ENCODE assay signal across 10 cellular contexts in genomic region chr11:328516-329100, GRCh38. TPM values are rescaled to one million over a fixed set of nuclear protein-coding genes. Genes with fewer than 3 reads are reported as not detected.
DNase-seq lines count a peak whose midpoint lies in the region; ATAC-seq, FAIRE-seq and TF ChIP-seq lines count a peak whose summit lies in the region.
"Not testable (repeated sequence)": the region's sequence is repeated elsewhere in the genome, so short reads cannot be mapped to it uniquely, and the experiment has no call there.
"Had no signal": no experiment of that assay in that cellular context is flagged by ENCODE, and none has a peak within 500 bp of the region (broad histone marks: within the 10 kb centered on the region; RNA-seq: fewer than 3 reads in every experiment).

No MANE protein-coding gene starts in this region.

- not testable (repeated sequence) for TF ChIP-seq EP300 in HepG2 (IDR thresholded peaks at IDR 0.05; ENCODE audit: low read depth in 2 of 2, low read length in 2 of 2); HepG2 (CRISPR knock-in tag; IDR thresholded peaks at IDR 0.05; ENCODE audit: borderline replicate concordance)

- CTCF ChIA-PET in Caco-2 (lab: Charles Lee), result interaction anchor here (0.6 to 1.0 kb wide), 3 partner anchors 15 to 216 kb away, joined by 3 to 6 read pairs (median 3); no protein-coding TSS in a partner anchor
- CTCF ChIA-PET in activated CD8-positive, alpha-beta T cell treated with anti-CD3 and anti-CD28 coated beads for 36 hours (lab: Charles Lee), result interaction anchor here (1.3 to 2.8 kb wide), 5 partner anchors 11 to 26 kb away, joined by 5 to 15 read pairs (median 5); no protein-coding TSS in a partner anchor
- CTCF ChIA-PET in activated naive CD4-positive, alpha-beta T cell treated with anti-CD3 and anti-CD28 coated beads for 36 hours (lab: Charles Lee), result interaction anchor here (1.8 to 2.4 kb wide), 2 partner anchors 20 to 27 kb away, joined by 8 to 13 read pairs; no protein-coding TSS in a partner anchor
- CTCF ChIA-PET in HepG2 (lab: Yijun Ruan, JAX; ENCODE audit: low intra/inter-chr PET ratio, low total read pairs), result not testable (repeated sequence)

- peaks cover 14% of the 10 kb centered on the region for H3K36me3 Mint-ChIP-seq in Caco-2 (ENCODE audit: insufficient read depth, unreplicated experiment)
- H3K36me3 Mint-ChIP-seq in activated CD8-positive, alpha-beta T cell treated with anti-CD3 and anti-CD28 coated beads for 36 hours (ENCODE audit: low read depth); activated naive CD4-positive, alpha-beta T cell treated with anti-CD3 and anti-CD28 coated beads for 36 hours (ENCODE audit: low read depth); chondrocyte (ENCODE audit: low read depth): not testable (repeated sequence)

- not testable (repeated sequence) for TF ChIP-seq POLR2A in HepG2 (IDR thresholded peaks at IDR 0.05; ENCODE audit: insufficient read depth in 1 of 2, low read depth in 2 of 2, low read length in 2 of 2); vagina (IDR thresholded peaks at IDR 0.05)

- not testable (repeated sequence) for H3K36me3 ChIP-seq in Caco-2 (ENCODE audit: control insufficient read depth, insufficient read depth, low read length); SK-N-MC (ENCODE audit: insufficient read depth, low read length); HepG2 (replicated peaks in 1 of 2; ENCODE audit: control insufficient read depth in 1 of 2, insufficient read depth in 2 of 2, low read length in 2 of 2); vagina

- peaks cover 15% of the 10 kb centered on the region; the same call in 1 of the 2 replicates for H3K4me1 ChIP-seq in Caco-2
- H3K4me1 ChIP-seq in HepG2 (ENCODE audit: insufficient read depth, low read length), result peaks cover 63% of the 10 kb centered on the region
- H3K4me1 ChIP-seq in vagina, result peaks cover 40% of the 10 kb centered on the region

- H3K79me2 ChIP-seq in HepG2 (ENCODE audit: insufficient read depth, low read length), result not testable (repeated sequence)

- WGBS in HepG2 (ENCODE audit: low lambda C conversion rate), result 94% methylated on average over 15 of the region's 15 CpGs

- not testable (repeated sequence) for ATAC-seq in activated CD8-positive, alpha-beta T cell treated with anti-CD3 and anti-CD28 coated beads for 36 hours; HepG2; sciatic nerve

- peak overlapping the region; percentile 68 for H3K4me2 ChIP-seq in HepG2 (ENCODE audit: low read depth, low read length)

- peaks cover 10% of the 10 kb centered on the region; the same call in 1 of the 2 replicates for H3K9me3 ChIP-seq in Caco-2
- H3K9me3 ChIP-seq in SK-N-MC (ENCODE audit: low read depth, low read length); HepG2 (ENCODE audit: low read length); vagina: not testable (repeated sequence)

- BruUV-seq in Caco-2 (replicated peaks; lab: Mats Ljungman, UMichigan) (TSS peak; percentile 83), HepG2 (replicated peaks; lab: Mats Ljungman, UMichigan) (TSS peak; percentile 80)

- POLR2A ChIA-PET in Caco-2 (lab: Charles Lee), result not testable (repeated sequence)
- POLR2A ChIA-PET in activated CD8-positive, alpha-beta T cell treated with anti-CD3 and anti-CD28 coated beads for 36 hours (lab: Charles Lee), result interaction anchor here (1.7 to 5.8 kb wide), 6 partner anchors 8 to 27 kb away, joined by 8 to 41 read pairs (median 20); partner anchors contain the start of gene IFITM3
- POLR2A ChIA-PET in HepG2 (lab: Yijun Ruan, JAX), result interaction anchor here (1.0 to 3.8 kb wide), 8 partner anchors 9 to 121 kb away, joined by 3 to 74 read pairs (median 6); partner anchors contain the start of genes BET1L, IFITM2 and RIC8A

- not testable (repeated sequence) for H3K27me3 Mint-ChIP-seq in Caco-2 (ENCODE audit: insufficient read depth, unreplicated experiment); activated CD8-positive, alpha-beta T cell treated with anti-CD3 and anti-CD28 coated beads for 36 hours; activated naive CD4-positive, alpha-beta T cell treated with anti-CD3 and anti-CD28 coated beads for 36 hours (ENCODE audit: low read depth); chondrocyte (ENCODE audit: low read depth)

- H3K4me3 Mint-ChIP-seq in Caco-2 (ENCODE audit: unreplicated experiment); chondrocyte (ENCODE audit: unreplicated experiment): not testable (repeated sequence)
- peak overlapping the region; percentile 70 for H3K4me3 Mint-ChIP-seq in activated CD8-positive, alpha-beta T cell treated with anti-CD3 and anti-CD28 coated beads for 36 hours
- peak overlapping the region; percentile 69 for H3K4me3 Mint-ChIP-seq in activated naive CD4-positive, alpha-beta T cell treated with anti-CD3 and anti-CD28 coated beads for 36 hours

- H3K4me1 Mint-ChIP-seq in Caco-2 (ENCODE audit: low read depth, unreplicated experiment), result peaks cover 13% of the 10 kb centered on the region
- peaks cover 75% of the 10 kb centered on the region for H3K4me1 Mint-ChIP-seq in activated CD8-positive, alpha-beta T cell treated with anti-CD3 and anti-CD28 coated beads for 36 hours (ENCODE audit: low read depth)
- peaks cover 70% of the 10 kb centered on the region for H3K4me1 Mint-ChIP-seq in activated naive CD4-positive, alpha-beta T cell treated with anti-CD3 and anti-CD28 coated beads for 36 hours (ENCODE audit: low read depth)
- not testable (repeated sequence) for H3K4me1 Mint-ChIP-seq in chondrocyte (ENCODE audit: low read depth)

- not testable (repeated sequence) for H4K20me1 ChIP-seq in HepG2 (ENCODE audit: insufficient read depth, low read length)

- not testable (repeated sequence) for H3K9ac ChIP-seq in SK-N-MC (ENCODE audit: insufficient read length)
- peak overlapping the region; percentile 72 for H3K9ac ChIP-seq in HepG2 (ENCODE audit: insufficient read depth, low read depth, low read length)

- DNase-seq in Caco-2; SK-N-MC (ENCODE audit: low read depth, low spot score); activated CD8-positive, alpha-beta T cell treated with anti-CD3 and anti-CD28 coated beads for 36 hours; activated naive CD4-positive, alpha-beta T cell treated with anti-CD3 and anti-CD28 coated beads for 36 hours; HepG2 (ENCODE audit: low spot score); vagina (ENCODE audit: extremely low spot score in 2 of 2): not testable (repeated sequence)
- peak; percentile 9 for DNase-seq in chondrocyte (ENCODE audit: low spot score)
- peak; percentile 45 for DNase-seq in sciatic nerve (ENCODE audit: low spot score)

- not testable (repeated sequence) for H2AFZ ChIP-seq in HepG2 (ENCODE audit: low read length)

- FAIRE-seq in HepG2 (lab: Jason Lieb, UNC), result not testable (repeated sequence)

- intact Hi-C loops in Caco-2 (cut with micrococcal nuclease; ENCODE audit: unreplicated experiment); activated CD8-positive, alpha-beta T cell treated with anti-CD3 and anti-CD28 coated beads for 36 hours (cut with micrococcal nuclease); sciatic nerve (cut with DNase I); vagina (cut with DNase I): not testable (repeated sequence)
- intact Hi-C loops in activated naive CD4-positive, alpha-beta T cell treated with anti-CD3 and anti-CD28 coated beads for 36 hours (cut with micrococcal nuclease), result loop anchor here (1.0 kb wide), 1 partner anchor 27 kb away; no protein-coding TSS in a partner anchor
- intact Hi-C loops in HepG2 (cut with micrococcal nuclease; ENCODE audit: unreplicated experiment), result loop anchor here (2.0 kb wide), 1 partner anchor 24 kb away; no protein-coding TSS in a partner anchor

- peak overlapping the region; percentile 61; the same call in 1 of the 2 replicates for H3K27ac ChIP-seq in SK-N-MC
- H3K27ac ChIP-seq in HepG2 (ENCODE audit: extremely low read length, insufficient read depth, low read length), result peak overlapping the region; percentile 78
- H3K27ac ChIP-seq in vagina, result peak overlapping the region; percentile 93

- in situ Hi-C loops in HepG2 (cut with HindIII; ENCODE audit: extremely low pct_ligation_motif_present, low pct_unique_long_range_greater_than_20kb), result not testable (repeated sequence)

- peak overlapping the region; percentile 82 for H3K27ac Mint-ChIP-seq in Caco-2 (ENCODE audit: unreplicated experiment)
- peak overlapping the region; percentile 89 for H3K27ac Mint-ChIP-seq in activated CD8-positive, alpha-beta T cell treated with anti-CD3 and anti-CD28 coated beads for 36 hours
- H3K27ac Mint-ChIP-seq in activated naive CD4-positive, alpha-beta T cell treated with anti-CD3 and anti-CD28 coated beads for 36 hours; chondrocyte (ENCODE audit: unreplicated experiment): not testable (repeated sequence)

- TF ChIP-seq RAD21 in HepG2 (CRISPR knock-in tag; IDR thresholded peaks at IDR 0.05), result not testable (repeated sequence)

- TF ChIP-seq CTCF in Caco-2 (IDR thresholded peaks at IDR 0.05; ENCODE audit: insufficient read depth in 1 of 2, low read depth in 1 of 2, low read length in 1 of 2, severe bottlenecking in 1 of 2, unreplicated experiment in 1 of 2); activated CD8-positive, alpha-beta T cell treated with anti-CD3 and anti-CD28 coated beads for 36 hours (IDR thresholded peaks at IDR 0.05); chondrocyte (IDR thresholded peaks at IDR 0.05); HepG2 (CRISPR knock-in tag; IDR thresholded peaks at IDR 0.05); vagina (IDR thresholded peaks at IDR 0.05): not testable (repeated sequence)

- not testable (repeated sequence) for H3K27me3 ChIP-seq in Caco-2 (replicated peaks; ENCODE audit: control insufficient read depth, insufficient read depth, low read length); HepG2 (ENCODE audit: control insufficient read depth in 1 of 2, insufficient read depth in 2 of 2, low read length in 2 of 2); vagina

- not testable (repeated sequence) for H3K9me3 Mint-ChIP-seq in Caco-2 (ENCODE audit: unreplicated experiment); activated CD8-positive, alpha-beta T cell treated with anti-CD3 and anti-CD28 coated beads for 36 hours; activated naive CD4-positive, alpha-beta T cell treated with anti-CD3 and anti-CD28 coated beads for 36 hours; chondrocyte (ENCODE audit: low read depth)

- H3K4me3 ChIP-seq in Caco-2 (ENCODE audit: low read depth, low read length); SK-N-MC; HepG2 (replicated peaks in 1 of 3; ENCODE audit: insufficient read depth in 1 of 3, low read depth in 2 of 3, low read length in 3 of 3); vagina: not testable (repeated sequence)

RNA-seq across cellular contexts. Expression of gene IFITM3, which starts 7.9 kb away (rescaled TPM):
- total RNA-seq in Caco-2 (2022) (6.9 and 12.4 TPM in 2 replicates), chondrocyte (377 to 394 TPM (median 392 TPM) in 3 replicates), HepG2 (2016; rRNA removed; fragmentation: Illumina TruSeq; extraction: Trizol) (30.0 and 52.6 TPM in 2 replicates), sciatic nerve (1,044 TPM), vagina (908 TPM)
- 10 to 100 TPM; 52.8 to 58.0 TPM for total RNA-seq in activated CD8-positive, alpha-beta T cell treated with anti-CD3 and anti-CD28 coated beads for 36 hours
- 10 to 100 TPM; 54.5 to 56.6 TPM for total RNA-seq in activated naive CD4-positive, alpha-beta T cell treated with anti-CD3 and anti-CD28 coated beads for 36 hours
- 16.1 and 19.2 TPM in 2 replicates for total RNA-seq in HepG2 (2016; cell fraction: cytosol; rRNA removed; fragmentation: Illumina TruSeq; extraction: Trizol; ENCODE audit: low read depth)
- total RNA-seq in HepG2 (2016; cell fraction: insoluble cytoplasmic fraction; rRNA removed; fragmentation: Illumina TruSeq; extraction: Trizol), result 27.9 and 45.1 TPM in 2 replicates
- 15.2 and 16.4 TPM in 2 replicates for total RNA-seq in HepG2 (2016; cell fraction: membrane; rRNA removed; fragmentation: Illumina TruSeq; extraction: Trizol)
- 36.7 and 42.1 TPM in 2 replicates for total RNA-seq in HepG2 (2016; cell fraction: nucleus; rRNA removed; fragmentation: Illumina TruSeq; extraction: Trizol)
- 163 and 182 TPM in 2 replicates for polyA plus RNA-seq in HepG2 (2011; rRNA removed)
- polyA plus RNA-seq in HepG2 (2011; cell fraction: cytosol; rRNA removed), result 316 and 459 TPM in 2 replicates
- polyA plus RNA-seq in HepG2 (2011; cell fraction: nucleus; rRNA removed), result 94.3 and 120 TPM in 2 replicates
- 183 and 441 TPM in 2 replicates for polyA plus RNA-seq in HepG2 (2012)
- 87.8 and 96.5 TPM in 2 replicates for polyA plus RNA-seq in HepG2 (2016; cell fraction: cytosol; fragmentation: Illumina TruSeq; extraction: Trizol; ENCODE audit: low read depth)
- polyA plus RNA-seq in HepG2 (2016; cell fraction: insoluble cytoplasmic fraction; fragmentation: Illumina TruSeq; extraction: Trizol; ENCODE audit: low read depth), result 109 and 136 TPM in 2 replicates
- 64.1 and 65.9 TPM in 2 replicates for polyA plus RNA-seq in HepG2 (2016; cell fraction: membrane; fragmentation: Illumina TruSeq; extraction: Trizol; ENCODE audit: low read depth)
- polyA plus RNA-seq in HepG2 (2016; cell fraction: nucleus; fragmentation: Illumina TruSeq; extraction: Trizol; ENCODE audit: insufficient read depth, low read depth), result 219 and 229 TPM in 2 replicates
- polyA minus RNA-seq in HepG2 (2011; rRNA and poly(A)+ RNA removed; ENCODE audit: low replicate concordance), result 405 and 668 TPM in 2 replicates
- 180 and 184 TPM in 2 replicates for polyA minus RNA-seq in HepG2 (2011; cell fraction: cytosol; rRNA and poly(A)+ RNA removed)
- polyA minus RNA-seq in HepG2 (2011; cell fraction: nucleus; rRNA and poly(A)+ RNA removed), result 31.3 and 46.7 TPM in 2 replicates

RNA-seq across cellular contexts. Expression of gene IFITM1, which starts 14.8 kb away (rescaled TPM):
- total RNA-seq in Caco-2 (2022), result 3.0 and 3.2 TPM in 2 replicates
- 100 to 1,000 TPM; 296 to 304 TPM for total RNA-seq in activated CD8-positive, alpha-beta T cell treated with anti-CD3 and anti-CD28 coated beads for 36 hours
- 100 to 1,000 TPM; 359 to 378 TPM for total RNA-seq in activated naive CD4-positive, alpha-beta T cell treated with anti-CD3 and anti-CD28 coated beads for 36 hours
- total RNA-seq in chondrocyte, result 1.0 to 3.3 TPM (median 1.6 TPM) in 3 replicates
- 0.38 TPM in 1 of 2 replicates, not detected in the other for total RNA-seq in HepG2 (2016; rRNA removed; fragmentation: Illumina TruSeq; extraction: Trizol)
- not detected in 2 replicates for total RNA-seq in HepG2 (2016; cell fraction: cytosol; rRNA removed; fragmentation: Illumina TruSeq; extraction: Trizol; ENCODE audit: low read depth)
- total RNA-seq in HepG2 (2016; cell fraction: insoluble cytoplasmic fraction; rRNA removed; fragmentation: Illumina TruSeq; extraction: Trizol), result 0.24 TPM in 1 of 2 replicates, not detected in the other
- 0.34 TPM in 1 of 2 replicates, not detected in the other for total RNA-seq in HepG2 (2016; cell fraction: membrane; rRNA removed; fragmentation: Illumina TruSeq; extraction: Trizol)
- total RNA-seq in HepG2 (2016; cell fraction: nucleus; rRNA removed; fragmentation: Illumina TruSeq; extraction: Trizol), result not detected in 2 replicates
- polyA plus RNA-seq in HepG2 (2011; rRNA removed), result 11.1 and 18.7 TPM in 2 replicates
- 15.6 and 17.2 TPM in 2 replicates for polyA plus RNA-seq in HepG2 (2011; cell fraction: cytosol; rRNA removed)
- polyA plus RNA-seq in HepG2 (2011; cell fraction: nucleus; rRNA removed), result 4.5 and 6.7 TPM in 2 replicates
- 5.0 and 18.1 TPM in 2 replicates for polyA plus RNA-seq in HepG2 (2012)
- polyA plus RNA-seq in HepG2 (2016; cell fraction: cytosol; fragmentation: Illumina TruSeq; extraction: Trizol; ENCODE audit: low read depth), result 0.40 and 0.62 TPM in 2 replicates
- not detected in 2 replicates for polyA plus RNA-seq in HepG2 (2016; cell fraction: insoluble cytoplasmic fraction; fragmentation: Illumina TruSeq; extraction: Trizol; ENCODE audit: low read depth)
- polyA plus RNA-seq in HepG2 (2016; cell fraction: membrane; fragmentation: Illumina TruSeq; extraction: Trizol; ENCODE audit: low read depth), result 0.41 TPM in 1 of 2 replicates, not detected in the other
- polyA plus RNA-seq in HepG2 (2016; cell fraction: nucleus; fragmentation: Illumina TruSeq; extraction: Trizol; ENCODE audit: insufficient read depth, low read depth), result 0.85 and 1.3 TPM in 2 replicates
- polyA minus RNA-seq in HepG2 (2011; rRNA and poly(A)+ RNA removed; ENCODE audit: low replicate concordance), result 15.4 and 536 TPM in 2 replicates
- polyA minus RNA-seq in HepG2 (2011; cell fraction: cytosol; rRNA and poly(A)+ RNA removed), result 4.5 and 5.8 TPM in 2 replicates
- polyA minus RNA-seq in HepG2 (2011; cell fraction: nucleus; rRNA and poly(A)+ RNA removed), result 1.5 and 2.7 TPM in 2 replicates
- total RNA-seq in sciatic nerve, result 344 TPM
- total RNA-seq in vagina, result 379 TPM

RNA-seq across cellular contexts. Expression of gene IFITM2, which starts 21.0 kb away (rescaled TPM):
- 7.0 and 7.3 TPM in 2 replicates for total RNA-seq in Caco-2 (2022)
- total RNA-seq in activated CD8-positive, alpha-beta T cell treated with anti-CD3 and anti-CD28 coated beads for 36 hours, result 100 to 1,000 TPM; 540 to 549 TPM
- total RNA-seq in activated naive CD4-positive, alpha-beta T cell treated with anti-CD3 and anti-CD28 coated beads for 36 hours, result 100 to 1,000 TPM; 760 to 802 TPM
- total RNA-seq in chondrocyte, result 100 to 109 TPM (median 107 TPM) in 3 replicates
- total RNA-seq in HepG2 (2016; rRNA removed; fragmentation: Illumina TruSeq; extraction: Trizol), result 10.4 and 13.8 TPM in 2 replicates
- 4.6 and 5.5 TPM in 2 replicates for total RNA-seq in HepG2 (2016; cell fraction: cytosol; rRNA removed; fragmentation: Illumina TruSeq; extraction: Trizol; ENCODE audit: low read depth)
- total RNA-seq in HepG2 (2016; cell fraction: insoluble cytoplasmic fraction; rRNA removed; fragmentation: Illumina TruSeq; extraction: Trizol), result 11.6 and 12.1 TPM in 2 replicates
- 5.2 and 7.6 TPM in 2 replicates for total RNA-seq in HepG2 (2016; cell fraction: membrane; rRNA removed; fragmentation: Illumina TruSeq; extraction: Trizol)
- total RNA-seq in HepG2 (2016; cell fraction: nucleus; rRNA removed; fragmentation: Illumina TruSeq; extraction: Trizol), result 6.0 and 9.0 TPM in 2 replicates
- 267 and 289 TPM in 2 replicates for polyA plus RNA-seq in HepG2 (2011; rRNA removed)
- 371 and 454 TPM in 2 replicates for polyA plus RNA-seq in HepG2 (2011; cell fraction: cytosol; rRNA removed)
- 88.0 and 115 TPM in 2 replicates for polyA plus RNA-seq in HepG2 (2011; cell fraction: nucleus; rRNA removed)
- polyA plus RNA-seq in HepG2 (2012), result 111 and 258 TPM in 2 replicates
- 23.4 and 27.5 TPM in 2 replicates for polyA plus RNA-seq in HepG2 (2016; cell fraction: cytosol; fragmentation: Illumina TruSeq; extraction: Trizol; ENCODE audit: low read depth)
- 52.2 and 56.6 TPM in 2 replicates for polyA plus RNA-seq in HepG2 (2016; cell fraction: insoluble cytoplasmic fraction; fragmentation: Illumina TruSeq; extraction: Trizol; ENCODE audit: low read depth)
- polyA plus RNA-seq in HepG2 (2016; cell fraction: membrane; fragmentation: Illumina TruSeq; extraction: Trizol; ENCODE audit: low read depth), result 26.5 and 30.4 TPM in 2 replicates
- polyA plus RNA-seq in HepG2 (2016; cell fraction: nucleus; fragmentation: Illumina TruSeq; extraction: Trizol; ENCODE audit: insufficient read depth, low read depth), result 46.2 and 58.7 TPM in 2 replicates
- 409 and 521 TPM in 2 replicates for polyA minus RNA-seq in HepG2 (2011; rRNA and poly(A)+ RNA removed; ENCODE audit: low replicate concordance)
- 52.0 and 52.6 TPM in 2 replicates for polyA minus RNA-seq in HepG2 (2011; cell fraction: cytosol; rRNA and poly(A)+ RNA removed)
- 21.9 and 27.4 TPM in 2 replicates for polyA minus RNA-seq in HepG2 (2011; cell fraction: nucleus; rRNA and poly(A)+ RNA removed)
- 853 TPM for total RNA-seq in sciatic nerve
- total RNA-seq in vagina, result 780 TPM

RNA-seq across cellular contexts. Expression of gene IFITM5, which starts 29.3 kb away (rescaled TPM):
- not detected in 2 replicates for total RNA-seq in Caco-2 (2022)
- total RNA-seq in activated CD8-positive, alpha-beta T cell treated with anti-CD3 and anti-CD28 coated beads for 36 hours, result not detected
- total RNA-seq in activated naive CD4-positive, alpha-beta T cell treated with anti-CD3 and anti-CD28 coated beads for 36 hours, result not detected
- total RNA-seq in chondrocyte, result not detected in 3 replicates
- total RNA-seq in HepG2 (2016; rRNA removed; fragmentation: Illumina TruSeq; extraction: Trizol), result not detected in 2 replicates
- not detected in 2 replicates for total RNA-seq in HepG2 (2016; cell fraction: cytosol; rRNA removed; fragmentation: Illumina TruSeq; extraction: Trizol; ENCODE audit: low read depth)
- not detected in 2 replicates for total RNA-seq in HepG2 (2016; cell fraction: insoluble cytoplasmic fraction; rRNA removed; fragmentation: Illumina TruSeq; extraction: Trizol)
- not detected in 2 replicates for total RNA-seq in HepG2 (2016; cell fraction: membrane; rRNA removed; fragmentation: Illumina TruSeq; extraction: Trizol)
- total RNA-seq in HepG2 (2016; cell fraction: nucleus; rRNA removed; fragmentation: Illumina TruSeq; extraction: Trizol), result not detected in 2 replicates
- polyA plus RNA-seq in HepG2 (2011; rRNA removed), result not detected in 2 replicates
- not detected in 2 replicates for polyA plus RNA-seq in HepG2 (2011; cell fraction: cytosol; rRNA removed)
- polyA plus RNA-seq in HepG2 (2011; cell fraction: nucleus; rRNA removed), result not detected in 2 replicates
- polyA plus RNA-seq in HepG2 (2012), result not detected in 2 replicates
- not detected in 2 replicates for polyA plus RNA-seq in HepG2 (2016; cell fraction: cytosol; fragmentation: Illumina TruSeq; extraction: Trizol; ENCODE audit: low read depth)
- polyA plus RNA-seq in HepG2 (2016; cell fraction: insoluble cytoplasmic fraction; fragmentation: Illumina TruSeq; extraction: Trizol; ENCODE audit: low read depth), result not detected in 2 replicates
- polyA plus RNA-seq in HepG2 (2016; cell fraction: membrane; fragmentation: Illumina TruSeq; extraction: Trizol; ENCODE audit: low read depth), result not detected in 2 replicates
- not detected in 2 replicates for polyA plus RNA-seq in HepG2 (2016; cell fraction: nucleus; fragmentation: Illumina TruSeq; extraction: Trizol; ENCODE audit: insufficient read depth, low read depth)
- not detected in 2 replicates for polyA minus RNA-seq in HepG2 (2011; rRNA and poly(A)+ RNA removed; ENCODE audit: low replicate concordance)
- not detected in 2 replicates for polyA minus RNA-seq in HepG2 (2011; cell fraction: cytosol; rRNA and poly(A)+ RNA removed)
- polyA minus RNA-seq in HepG2 (2011; cell fraction: nucleus; rRNA and poly(A)+ RNA removed), result not detected in 2 replicates
- not detected for total RNA-seq in sciatic nerve
- not detected for total RNA-seq in vagina
- total RNA-seq: G401, MCF 10A had no signal

RNA-seq across cellular contexts. Expression of gene PGGHG, which starts 39.7 kb away (rescaled TPM):
- 59.6 and 66.5 TPM in 2 replicates for total RNA-seq in Caco-2 (2022)
- total RNA-seq in activated CD8-positive, alpha-beta T cell treated with anti-CD3 and anti-CD28 coated beads for 36 hours, result 100 to 1,000 TPM; 298 to 308 TPM
- total RNA-seq in activated naive CD4-positive, alpha-beta T cell treated with anti-CD3 and anti-CD28 coated beads for 36 hours, result 100 to 1,000 TPM in 1 of 2 experiments, 10 to 100 TPM in 1; 99.6 to 101 TPM
- total RNA-seq in chondrocyte, result 35.6 to 49.5 TPM (median 49.4 TPM) in 3 replicates
- total RNA-seq in HepG2 (2016; rRNA removed; fragmentation: Illumina TruSeq; extraction: Trizol), result 1.5 and 5.9 TPM in 2 replicates
- 0.51 and 0.79 TPM in 2 replicates for total RNA-seq in HepG2 (2016; cell fraction: cytosol; rRNA removed; fragmentation: Illumina TruSeq; extraction: Trizol; ENCODE audit: low read depth)
- 1.7 and 6.0 TPM in 2 replicates for total RNA-seq in HepG2 (2016; cell fraction: insoluble cytoplasmic fraction; rRNA removed; fragmentation: Illumina TruSeq; extraction: Trizol)
- total RNA-seq in HepG2 (2016; cell fraction: membrane; rRNA removed; fragmentation: Illumina TruSeq; extraction: Trizol), result 0.96 and 1.2 TPM in 2 replicates
- total RNA-seq in HepG2 (2016; cell fraction: nucleus; rRNA removed; fragmentation: Illumina TruSeq; extraction: Trizol), result 6.6 and 7.9 TPM in 2 replicates
- 14.8 and 17.4 TPM in 2 replicates for polyA plus RNA-seq in HepG2 (2011; rRNA removed)
- 2.8 and 4.0 TPM in 2 replicates for polyA plus RNA-seq in HepG2 (2011; cell fraction: cytosol; rRNA removed)
- polyA plus RNA-seq in HepG2 (2011; cell fraction: nucleus; rRNA removed), result 254 and 355 TPM in 2 replicates
- polyA plus RNA-seq in HepG2 (2012), result 11.4 and 16.7 TPM in 2 replicates
- 0.29 and 0.37 TPM in 2 replicates for polyA plus RNA-seq in HepG2 (2016; cell fraction: cytosol; fragmentation: Illumina TruSeq; extraction: Trizol; ENCODE audit: low read depth)
- 1.6 and 2.4 TPM in 2 replicates for polyA plus RNA-seq in HepG2 (2016; cell fraction: insoluble cytoplasmic fraction; fragmentation: Illumina TruSeq; extraction: Trizol; ENCODE audit: low read depth)
- 0.88 and 1.1 TPM in 2 replicates for polyA plus RNA-seq in HepG2 (2016; cell fraction: membrane; fragmentation: Illumina TruSeq; extraction: Trizol; ENCODE audit: low read depth)
- polyA plus RNA-seq in HepG2 (2016; cell fraction: nucleus; fragmentation: Illumina TruSeq; extraction: Trizol; ENCODE audit: insufficient read depth, low read depth), result 30.4 and 30.9 TPM in 2 replicates
- 2.9 and 7.7 TPM in 2 replicates for polyA minus RNA-seq in HepG2 (2011; rRNA and poly(A)+ RNA removed; ENCODE audit: low replicate concordance)
- polyA minus RNA-seq in HepG2 (2011; cell fraction: cytosol; rRNA and poly(A)+ RNA removed), result 1.9 and 2.7 TPM in 2 replicates
- 13.7 and 13.8 TPM in 2 replicates for polyA minus RNA-seq in HepG2 (2011; cell fraction: nucleus; rRNA and poly(A)+ RNA removed)
- 60.3 TPM for total RNA-seq in sciatic nerve
- total RNA-seq in vagina, result 46.7 TPM

Comparison
In these comparisons a context has a peak if more than half of its experiments do, and no peak if none do; other contexts are left out.
1. RNA of gene IFITM1, which starts 14.8 kb away (total RNA-seq): 379 TPM in vagina (single experiment), 359 to 378 TPM in activated naive CD4-positive, alpha-beta T cell treated with anti-CD3 and anti-CD28 coated beads for 36 hours, 344 TPM in sciatic nerve (single experiment) and 296 to 304 TPM in activated CD8-positive, alpha-beta T cell treated with anti-CD3 and anti-CD28 coated beads for 36 hours; 3.0 to 3.2 TPM in Caco-2, 1.0 to 3.3 TPM in chondrocyte and 0.24 to 0.38 TPM in HepG2; every median in the first group is over 10 times any median in the second.
2. Peak in every context shown above with its lines, with median percentiles within 50 percentile points of each other: H3K27ac ChIP-seq.